Comparison of ENCODE assay signal across 14 cellular contexts in genomic region chr19:5047251-5047935, GRCh38.
A peak's percentile ranks its signal among the peaks of the same experiment; 100 is the strongest.
DNase-seq lines count a peak whose midpoint lies in the region; ATAC-seq and TF ChIP-seq lines count a peak whose summit lies in the region.
"Had no signal": no experiment of that assay in that cellular context is flagged by ENCODE, and none has a peak within 500 bp of the region (broad histone marks: within the 10 kb centered on the region; RNA-seq: fewer than 3 reads in every experiment).

No MANE protein-coding gene starts in this region.

- H3K23ac ChIP-seq in neuronal stem cell (ENCODE audit: low read depth, low read length, poor library complexity): peak overlapping the region; percentile 89

- TF ChIP-seq CTCF in mammary epithelial cell (conservative IDR thresholded peaks at IDR 0.05 in 1 of 2, IDR thresholded peaks at IDR 0.05 in 1 of 2; ENCODE audit: extremely low read depth in 1 of 2, insufficient read depth in 1 of 2, low read depth in 1 of 2, low read length in 2 of 2): no peak
- no peak for TF ChIP-seq CTCF in breast epithelium (IDR thresholded peaks at IDR 0.05)
- no peak for TF ChIP-seq CTCF in colonic mucosa (IDR thresholded peaks at IDR 0.05)
- no peak for TF ChIP-seq CTCF in upper lobe of left lung (IDR thresholded peaks at IDR 0.05)

- H3K9me3 ChIP-seq in mammary epithelial cell (replicated peaks; ENCODE audit: insufficient read depth, low read length) (no peaks in the 10 kb centered on the region), breast epithelium (no peaks in the 10 kb centered on the region), colonic mucosa (no peaks in the 10 kb centered on the region), neuronal stem cell (replicated peaks in 1 of 2; ENCODE audit: control insufficient read depth in 2 of 2, insufficient read depth in 1 of 2, low read depth in 1 of 2, low read length in 2 of 2) (no peaks in the 10 kb centered on the region), upper lobe of left lung (no peaks in the 10 kb centered on the region)
- H3K9me3 ChIP-seq: BLaER1, ovary, sigmoid colon, SJCRH30 had no signal

- H2BK15ac ChIP-seq in neuronal stem cell (ENCODE audit: low read length): peak overlapping the region; percentile 97

- dilution Hi-C loops in mammary epithelial cell (cut with HindIII; ENCODE audit: low sequenced_read_pairs): loop anchor here (10.0 kb wide), 1 partner anchor 257 kb away; no protein-coding TSS in a partner anchor

- H3K4me1 ChIP-seq in mammary epithelial cell (ENCODE audit: insufficient read depth, low read length): peaks cover 19% of the 10 kb centered on the region
- peaks cover 13 to 28% of the 10 kb centered on the region in 2 donors for H3K4me1 ChIP-seq in breast epithelium
- peaks cover 31% of the 10 kb centered on the region for H3K4me1 ChIP-seq in colonic mucosa
- peaks cover 9 to 20% of the 10 kb centered on the region in 2 donors for H3K4me1 ChIP-seq in neuronal stem cell (ENCODE audit: control insufficient read depth in 2 of 2, insufficient read depth in 1 of 2, low read depth in 1 of 2, low read length in 2 of 2)
- H3K4me1 ChIP-seq in upper lobe of left lung: peaks cover 26 to 46% (median 31%) of the 10 kb centered on the region in 4 donors

- H3K18ac ChIP-seq in neuronal stem cell (ENCODE audit: low read length): no peak overlapping the region

- intact Hi-C loops in mammary epithelial cell (cut with micrococcal nuclease) (loop anchor here (5.0 kb wide), 1 partner anchor 435 kb away; no protein-coding TSS in a partner anchor), breast epithelium (cut with DNase I; ENCODE audit: low total_unique reads) (no loop called here), colonic mucosa (cut with DNase I) (loop anchor here (10.0 kb wide), 1 partner anchor 517 kb away; the partner anchor contains the start of gene TINCR)

- no peak overlapping the region for H2BK120ac ChIP-seq in neuronal stem cell (ENCODE audit: low read depth, low read length)

- no peak overlapping the region for H2AFZ ChIP-seq in mammary epithelial cell (ENCODE audit: low read depth, low read length)
- H2AFZ ChIP-seq in neuronal stem cell (ENCODE audit: low read length): no peak overlapping the region

- peak overlapping the region; percentile 81 for H3K4me2 ChIP-seq in mammary epithelial cell (ENCODE audit: insufficient read depth, low read depth, low read length)
- H3K4me2 ChIP-seq in neuronal stem cell (ENCODE audit: insufficient read depth, low read length, poor library complexity, severe bottlenecking): no peak overlapping the region

- in situ Hi-C loops in mammary epithelial cell (cut with MboI; ENCODE audit: low sequenced_read_pairs in 2 of 2): loop anchor here in 1 of 2 donors (25.0 kb wide), 1 partner anchor 540 kb away; no protein-coding TSS in a partner anchor

- H3K27ac ChIP-seq in mammary epithelial cell (ENCODE audit: insufficient read depth, low read depth, low read length) (no peak overlapping the region), breast epithelium (no peak overlapping the region), colonic mucosa (peak overlapping the region; percentile 75), neuronal stem cell (replicated peaks; ENCODE audit: low read length) (no peak overlapping the region), upper lobe of left lung (peak overlapping the region; percentile 4 to 52 (median 20))
- H3K27ac ChIP-seq: BLaER1, brain microvascular endothelial cell, ovary, SJCRH30 had no signal

- H3K79me2 ChIP-seq in mammary epithelial cell (ENCODE audit: insufficient read depth, low read length): peaks cover 37% of the 10 kb centered on the region

- CTCF ChIA-PET in mammary epithelial cell (lab: Charles Lee; ENCODE audit: low non-redundant PET): no interaction called here

- H3K27me3 ChIP-seq in mammary epithelial cell (ENCODE audit: insufficient read depth, low read length) (no peaks in the 10 kb centered on the region), breast epithelium (no peaks in the 10 kb centered on the region), colonic mucosa (no peaks in the 10 kb centered on the region), neuronal stem cell (ENCODE audit: control insufficient read depth in 3 of 3, insufficient read depth in 3 of 3, low read depth in 1 of 3, low read length in 3 of 3) (no peaks in the 10 kb centered on the region), upper lobe of left lung (no peaks in the 10 kb centered on the region)
- H3K27me3 ChIP-seq: BLaER1, brain microvascular endothelial cell, ovary, sigmoid colon, SJCRH30 had no signal

- no peak overlapping the region for H4K8ac ChIP-seq in neuronal stem cell (ENCODE audit: low read depth, low read length)

- H3K4ac ChIP-seq in neuronal stem cell (ENCODE audit: low read length): no peak overlapping the region

- H2BK5ac ChIP-seq in neuronal stem cell (ENCODE audit: low read length): peak overlapping the region; percentile 93

- H3K36me3 ChIP-seq in mammary epithelial cell (ENCODE audit: insufficient read depth, low read length): peaks cover 3% of the 10 kb centered on the region
- H3K36me3 ChIP-seq in breast epithelium: no peaks in the 10 kb centered on the region
- H3K36me3 ChIP-seq in colonic mucosa: no peaks in the 10 kb centered on the region
- peaks cover 14 to 49% of the 10 kb centered on the region in 2 donors for H3K36me3 ChIP-seq in neuronal stem cell (replicated peaks in 1 of 2; ENCODE audit: control insufficient read depth in 2 of 2, insufficient read depth in 2 of 2, low read length in 2 of 2)
- H3K36me3 ChIP-seq in upper lobe of left lung: peaks cover 6 to 48% (median 33%) of the 10 kb centered on the region in 4 donors
- H3K36me3 ChIP-seq: ovary, SJCRH30 had no signal

- TF ChIP-seq POLR2A in breast epithelium (IDR thresholded peaks at IDR 0.05) (no peak), upper lobe of left lung (IDR thresholded peaks at IDR 0.05) (no peak)

- H4K20me1 ChIP-seq in mammary epithelial cell (ENCODE audit: insufficient read depth, low read length): peaks cover 3% of the 10 kb centered on the region

- no peak overlapping the region for H3K14ac ChIP-seq in neuronal stem cell (ENCODE audit: low read length)

- no peak overlapping the region for H4K91ac ChIP-seq in neuronal stem cell (ENCODE audit: low read depth, low read length, poor library complexity)

- H3K4me3 ChIP-seq in mammary epithelial cell (replicated peaks in 1 of 3; ENCODE audit: insufficient read depth in 1 of 3, low read depth in 2 of 3, low read length in 3 of 3) (no peak overlapping the region), breast epithelium (no peak overlapping the region), colonic mucosa (no peak overlapping the region), neuronal stem cell (ENCODE audit: low read length in 2 of 2) (no peak overlapping the region), upper lobe of left lung (no peak overlapping the region)
- H3K4me3 ChIP-seq: BLaER1, K562, ovary, sigmoid colon, SJCRH30 had no signal

- H3K9ac ChIP-seq in mammary epithelial cell (ENCODE audit: insufficient read depth, low read length) (no peak overlapping the region), colonic mucosa (ENCODE audit: low read depth in 2 of 2, low read length in 2 of 2) (peak overlapping the region in 1 of 2 donors; percentile 38), neuronal stem cell (ENCODE audit: low read depth, low read length, poor library complexity) (no peak overlapping the region)
- H3K9ac ChIP-seq: BLaER1 had no signal

- H2AK5ac ChIP-seq in neuronal stem cell (ENCODE audit: low read depth, low read length): peak overlapping the region; percentile 81

- no TSS peak for BruUV-seq in mammary epithelial cell (replicated peaks; lab: Mats Ljungman, UMichigan)

- TF ChIP-seq EP300 in upper lobe of left lung (IDR thresholded peaks at IDR 0.05): no peak

- DNase-seq in mammary epithelial cell (no peak), breast epithelium (ENCODE audit: low spot score in 2 of 2) (no peak), colonic mucosa (no peak), neuronal stem cell (ENCODE audit: low spot score) (no peak), upper lobe of left lung (peak in 1 of 2 donors; percentile 81), kidney tubule cell (ENCODE audit: low spot score) (no peak)

- peaks cover 24% of the 10 kb centered on the region for H3K79me1 ChIP-seq in neuronal stem cell (ENCODE audit: low read depth, low read length)

- ATAC-seq in upper lobe of left lung (ENCODE audit: low FRiP score in 2 of 2) (no peak), GM21515 (IDR thresholded peaks at IDR 0.05; ENCODE audit: unreplicated experiment) (no peak), HG02678 (IDR thresholded peaks at IDR 0.05; ENCODE audit: unreplicated experiment) (no peak)

- H2BK12ac ChIP-seq in neuronal stem cell (ENCODE audit: low read length): peak overlapping the region; percentile 66

- WGBS in mammary epithelial cell (ENCODE audit: low coverage, missing lambda C conversion rate): 96% methylated on average over 24 of the region's 39 CpGs
- WGBS in neuronal stem cell (ENCODE audit: extremely low coverage in 2 of 2, insufficient read length in 2 of 2, insufficient replicate concordance in 1 of 2), 2 donors: no CpG with 5 or more reads among the region's 39 CpGs
- 96 to 100% methylated on average over 2 to 39 of the region's 39 CpGs for WGBS in upper lobe of left lung, 2 donors

Comparison
In these comparisons a context has a peak if more than half of its experiments do, and no peak if none do; other contexts are left out.
1. H3K27ac ChIP-seq: peak in colonic mucosa (single experiment) and upper lobe of left lung (4 of 4); none in mammary epithelial cell (single experiment), breast epithelium (0 of 2) and neuronal stem cell (single experiment).